8 cellular contexts compared by ENCODE assay signal in the genomic region with DNA sequence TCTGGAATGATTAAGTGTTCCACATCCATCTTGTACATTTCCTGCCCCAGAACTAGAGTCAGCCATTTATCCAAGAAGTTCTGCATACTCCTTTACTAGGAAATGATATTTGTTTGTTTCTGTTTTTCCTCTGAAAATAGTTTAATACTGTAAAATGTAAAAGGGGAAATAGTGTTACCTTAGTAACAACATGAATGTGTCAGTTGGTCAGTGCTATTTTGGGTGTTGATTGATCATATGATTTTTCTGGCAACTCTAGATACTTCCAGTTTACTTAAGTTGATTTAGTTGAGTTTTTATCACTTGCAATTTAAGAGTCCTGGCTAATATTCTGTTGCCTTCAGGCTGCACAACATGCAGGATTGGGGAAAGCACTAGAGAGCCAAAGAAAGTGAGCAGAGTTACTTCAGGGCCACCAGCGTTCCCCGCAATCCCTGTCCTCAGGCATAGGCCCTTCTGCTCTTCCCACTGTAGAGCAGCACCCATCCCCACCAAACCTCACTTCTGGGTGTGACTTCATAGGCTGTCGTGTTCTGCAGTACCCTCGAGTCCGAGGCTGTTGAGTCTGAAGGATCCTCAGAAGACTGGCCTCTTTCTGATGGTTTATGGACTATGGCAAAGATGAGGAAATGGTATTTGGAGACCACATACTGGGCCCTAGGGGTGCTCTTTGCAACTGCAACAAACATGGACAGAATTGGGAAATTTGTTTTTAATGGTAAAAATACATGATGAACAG.
DNase-seq lines count a peak whose midpoint lies in the region; ATAC-seq, FAIRE-seq and TF ChIP-seq lines count a peak whose summit lies in the region.

No MANE protein-coding gene starts in this region.

- no peaks in the 10 kb centered on the region for H3K4me1 Mint-ChIP-seq in progenitor cell of endocrine pancreas (ENCODE audit: low read depth)

- intact Hi-C loops in Right ventricle myocardium superior (cut with DNase I), result no loop called here

- H3K4me3 ChIP-seq in GM12864 (ENCODE audit: low read depth, low read length), result no peak overlapping the region

- H3K4me3 Mint-ChIP-seq in progenitor cell of endocrine pancreas (ENCODE audit: low read depth), result no peak overlapping the region

- H3K27ac Mint-ChIP-seq in progenitor cell of endocrine pancreas, result peak overlapping the region; percentile 59

- DNase-seq in GM12864 (ENCODE audit: low read depth), result no peak
- DNase-seq in SK-MEL-5 (ENCODE audit: low read depth, low spot score), result peak; percentile 27
- no peak for DNase-seq in Right ventricle myocardium superior
- DNase-seq in progenitor cell of endocrine pancreas (ENCODE audit: low spot score, unreplicated experiment), result no peak
- no peak for DNase-seq in NCI-H1436 treated with DMSO at 0.1 percent for 48 hours (lab: John Stamatoyannopoulos, UW)
- DNase-seq in activated gamma-delta T cell treated with Interleukin-2 at 50 U/mL for 16 hours, result no peak
- DNase-seq in H54 (ENCODE audit: insufficient read length, low spot score), result no peak
- DNase-seq in germinal center (ENCODE audit: low spot score), result no peak

- H3K36me3 Mint-ChIP-seq in progenitor cell of endocrine pancreas (ENCODE audit: insufficient read depth), result peaks cover 46% of the 10 kb centered on the region

- no peaks in the 10 kb centered on the region for H3K9me3 Mint-ChIP-seq in progenitor cell of endocrine pancreas (ENCODE audit: low read depth)

- ATAC-seq in Right ventricle myocardium superior (ENCODE audit: poor library complexity), result peak; percentile 44

- TF ChIP-seq POLR2A in H54 (IDR thresholded peaks at IDR 0.05; ENCODE audit: low read depth, low read length), result no peak

- in situ Hi-C loops in SK-MEL-5 (cut with HindIII; ENCODE audit: low pct_unique_long_range_greater_than_20kb, low sequenced_read_pairs), result no loop called here

- no peak for FAIRE-seq in H54 (lab: Jason Lieb, UNC)

- H3K27me3 Mint-ChIP-seq in progenitor cell of endocrine pancreas, result no peaks in the 10 kb centered on the region

- TF ChIP-seq CTCF in GM12864 (IDR thresholded peaks at IDR 0.05; ENCODE audit: low read depth, low read length, missing control alignments) (peak; percentile 23), progenitor cell of endocrine pancreas (IDR thresholded peaks at IDR 0.05; ENCODE audit: unreplicated experiment) (no peak)
